In the genomic region with DNA sequence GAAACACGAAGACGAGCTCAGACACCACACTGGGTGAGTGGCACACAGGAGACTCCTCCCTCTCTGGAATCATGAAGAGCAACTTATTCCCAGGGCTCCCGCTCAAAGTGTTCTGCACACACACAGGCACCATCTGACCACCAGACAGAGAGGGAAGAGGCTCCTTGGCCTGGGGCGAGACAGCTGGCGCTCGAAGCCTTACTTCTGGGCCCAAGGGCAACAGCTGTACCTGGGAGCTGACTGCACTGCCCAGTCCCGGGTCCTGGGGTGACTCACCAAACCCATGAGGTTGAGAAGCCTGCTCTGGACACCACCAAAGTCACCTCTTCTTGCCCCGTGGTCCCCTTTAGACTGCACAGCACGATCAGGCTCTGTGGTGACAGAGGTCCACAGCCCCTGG, we compare ENCODE assay signal across 27 cellular contexts.
"Had no signal": no experiment of that assay in that cellular context is flagged by ENCODE, and none has a peak within 500 bp of the region (broad histone marks: within the 10 kb centered on the region; RNA-seq: fewer than 3 reads in every experiment).

No MANE protein-coding gene starts in this region.

- ATAC-seq: activated CD4-positive, alpha-beta T cell treated with anti-CD3 and anti-CD28 coated beads for 36 hours; activated T-cell treated with anti-CD3 and anti-CD28 coated beads, Interleukin-2, amount 50 U/mL, for 72 hours; Panc1 had no signal

- H3K9me3 ChIP-seq: MG63, SJCRH30, SK-N-SH had no signal

- H3K36me3 ChIP-seq: brain microvascular endothelial cell, MG63 had no signal

- H3K27me3 Mint-ChIP-seq: activated CD4-positive, alpha-beta memory T cell treated with anti-CD3 and anti-CD28 coated beads, Interleukin-2, amount 10 ng/mL, durations not matched to agents 7 days and 5 days; activated CD4-positive, alpha-beta T cell treated with anti-CD3 and anti-CD28 coated beads for 36 hours; activated naive CD4-positive, alpha-beta T cell treated with anti-CD3 and anti-CD28 coated beads, Interleukin-2, amount 10 ng/mL, durations not matched to agents 7 days and 5 days; activated naive CD8-positive, alpha-beta T cell treated with anti-CD3 and anti-CD28 coated beads for 36 hours had no signal

- H3K27me3 ChIP-seq: brain microvascular endothelial cell, MG63, SJCRH30 had no signal

- H3K27ac Mint-ChIP-seq: activated CD4-positive, alpha-beta memory T cell treated with anti-CD3 and anti-CD28 coated beads, Interleukin-2, amount 10 ng/mL, durations not matched to agents 7 days and 5 days; activated CD4-positive, alpha-beta T cell treated with anti-CD3 and anti-CD28 coated beads for 36 hours; activated naive CD4-positive, alpha-beta T cell treated with anti-CD3 and anti-CD28 coated beads, Interleukin-2, amount 10 ng/mL, durations not matched to agents 7 days and 5 days; activated naive CD8-positive, alpha-beta T cell treated with anti-CD3 and anti-CD28 coated beads for 36 hours; activated T-cell treated with anti-CD3 and anti-CD28 coated beads, Interleukin-2, amount 50 U/mL, for 72 hours; activated T-helper 2 cell treated with anti-CD3 and anti-CD28 coated beads, Interferon-gamma antibody, Interleukin-2, Interleukin-4, amounts not matched to agents 10 μg/mL and 5 μg/mL and 100 μg/mL, durations not matched to agents 14 hours and 24 hours and 36 hours had no signal

- H3K9me3 Mint-ChIP-seq: activated CD4-positive, alpha-beta memory T cell treated with anti-CD3 and anti-CD28 coated beads, Interleukin-2, amount 10 ng/mL, durations not matched to agents 7 days and 5 days; activated naive CD4-positive, alpha-beta T cell treated with anti-CD3 and anti-CD28 coated beads, Interleukin-2, amount 10 ng/mL, durations not matched to agents 7 days and 5 days; activated naive CD8-positive, alpha-beta T cell treated with anti-CD3 and anti-CD28 coated beads for 36 hours; activated T-cell treated with anti-CD3 and anti-CD28 coated beads, Interleukin-2, amount 50 U/mL, for 72 hours; activated T-helper 2 cell treated with anti-CD3 and anti-CD28 coated beads, Interferon-gamma antibody, Interleukin-2, Interleukin-4, amounts not matched to agents 10 μg/mL and 5 μg/mL and 100 μg/mL, durations not matched to agents 14 hours and 24 hours and 36 hours had no signal

- H3K4me3 Mint-ChIP-seq: activated CD4-positive, alpha-beta memory T cell treated with anti-CD3 and anti-CD28 coated beads, Interleukin-2, amount 10 ng/mL, durations not matched to agents 7 days and 5 days; activated CD4-positive, alpha-beta T cell treated with anti-CD3 and anti-CD28 coated beads for 36 hours; activated naive CD4-positive, alpha-beta T cell treated with anti-CD3 and anti-CD28 coated beads, Interleukin-2, amount 10 ng/mL, durations not matched to agents 7 days and 5 days; activated naive CD8-positive, alpha-beta T cell treated with anti-CD3 and anti-CD28 coated beads for 36 hours; activated T-cell treated with anti-CD3 and anti-CD28 coated beads, Interleukin-2, amount 50 U/mL, for 72 hours had no signal

- H3K4me3 ChIP-seq: MG63, SJCRH30 had no signal

- H3K4me2 ChIP-seq: KMS-11, SK-N-SH had no signal

- H3K4me1 ChIP-seq: SJCRH30 had no signal

- DNase-seq: activated CD4-positive, alpha-beta memory T cell treated with anti-CD3 and anti-CD28 coated beads, Interleukin-2, amount 10 ng/mL, durations not matched to agents 7 days and 5 days; activated CD4-positive, alpha-beta T cell treated with anti-CD3 and anti-CD28 coated beads for 36 hours; activated CD4-positive, alpha-beta T cell treated with anti-CD3 and anti-CD28 coated beads, Interleukin-2, amount 50 U/mL, for 1 hour; activated gamma-delta T cell treated with Interleukin-2 at 50 U/mL for 16 hours; activated naive CD4-positive, alpha-beta T cell treated with anti-CD3 and anti-CD28 coated beads, Interleukin-2, amount 10 ng/mL, durations not matched to agents 7 days and 5 days; activated naive CD8-positive, alpha-beta T cell treated with anti-CD3 and anti-CD28 coated beads for 36 hours; activated T-cell treated with anti-CD3 and anti-CD28 coated beads, Interleukin-2, amount 50 U/mL, for 72 hours; brain microvascular endothelial cell; MG63; NCI-H1105 treated with DMSO at 0.1 percent for 48 hours; NCI-H146; NCI-H2029; NCI-H2107; NCI-H2171 treated with DMSO at 0.1 percent for 48 hours; NCI-H226; NCI-H526 treated with DMSO at 0.1 percent for 48 hours; NCI-H82; OCI-M1; Right ventricle myocardium superior; SJCRH30; SK-N-SH; T-helper 1 cell had no signal

- H3K27ac ChIP-seq: brain microvascular endothelial cell, KMS-11, RWPE1, SJCRH30, VCaP had no signal

- H3K9ac ChIP-seq: KMS-11, SK-N-SH had no signal
